Comparison of ENCODE assay signal across 21 cellular contexts in genomic region chr2:215848146-215848545, GRCh38.
DNase-seq lines count a peak whose midpoint lies in the region; ATAC-seq, FAIRE-seq and TF ChIP-seq lines count a peak whose summit lies in the region.
"Had no signal": no experiment of that assay in that cellular context is flagged by ENCODE, and none has a peak within 500 bp of the region (broad histone marks: within the 10 kb centered on the region; RNA-seq: fewer than 3 reads in every experiment).

No MANE protein-coding gene starts in this region.

- H4K20me1 ChIP-seq in astrocyte (ENCODE audit: insufficient read depth, low read length) = no peaks in the 10 kb centered on the region
- H4K20me1 ChIP-seq: BLaER1 had no signal

- ATAC-seq in heart left ventricle (no peak), Right ventricle myocardium inferior (no peak), sciatic nerve (peak; percentile 24)
- ATAC-seq: A549; CD8-positive, alpha-beta T cell; GM12878; HCT116 had no signal

- H3K27me3 Mint-ChIP-seq in astrocyte (ENCODE audit: low read depth, unreplicated experiment) = no peaks in the 10 kb centered on the region

- H3K4me3 Mint-ChIP-seq in astrocyte (ENCODE audit: unreplicated experiment) = no peak overlapping the region
- H3K4me3 Mint-ChIP-seq: CD8-positive, alpha-beta T cell; HFFc6 had no signal

- intact Hi-C loops in heart left ventricle (cut with DNase I) (no loop called here), Right ventricle myocardium inferior (cut with DNase I) (loop anchor here (10.0 kb wide), 1 partner anchor 393 kb away; no protein-coding TSS in a partner anchor), sciatic nerve (cut with DNase I) (no loop called here)

- no peak for TF ChIP-seq CTCF in heart left ventricle (IDR thresholded peaks at IDR 0.05)
- TF ChIP-seq CTCF in astrocyte (IDR thresholded peaks at IDR 0.05; ENCODE audit: insufficient read depth, low read depth, low read length) = no peak
- no peak for TF ChIP-seq CTCF in choroid plexus epithelial cell (conservative IDR thresholded peaks at IDR 0.05; ENCODE audit: low read depth, low read length)

- H3K36me3 ChIP-seq in heart left ventricle = no peaks in the 10 kb centered on the region
- H3K36me3 ChIP-seq in astrocyte (ENCODE audit: insufficient read depth, low read length) = no peaks in the 10 kb centered on the region
- H3K36me3 ChIP-seq: BLaER1 had no signal

- no peak overlapping the region for H2AFZ ChIP-seq in astrocyte (ENCODE audit: low read depth, low read length)

- H3K36me3 Mint-ChIP-seq in astrocyte (ENCODE audit: low read depth, unreplicated experiment) = peaks cover 2% of the 10 kb centered on the region
- H3K36me3 Mint-ChIP-seq: CD8-positive, alpha-beta T cell had no signal

- no peak overlapping the region for H3K4me3 ChIP-seq in heart left ventricle
- H3K4me3 ChIP-seq in astrocyte (ENCODE audit: insufficient read depth, low read depth, low read length) = no peak overlapping the region
- H3K4me3 ChIP-seq in choroid plexus epithelial cell (ENCODE audit: low read depth, low read length) = no peak overlapping the region
- H3K4me3 ChIP-seq: A549, BLaER1, GM12878 had no signal

- no peak overlapping the region for H3K4me2 ChIP-seq in astrocyte (ENCODE audit: low read length)
- H3K4me2 ChIP-seq: A549, BLaER1 had no signal

- H3K9ac ChIP-seq in astrocyte (ENCODE audit: low read length) = no peak overlapping the region
- H3K9ac ChIP-seq: BLaER1 had no signal

- peaks cover 2% of the 10 kb centered on the region for H3K9me3 Mint-ChIP-seq in astrocyte (ENCODE audit: unreplicated experiment)
- H3K9me3 Mint-ChIP-seq: HFFc6 had no signal

- H3K27ac Mint-ChIP-seq in astrocyte (ENCODE audit: unreplicated experiment) = no peak overlapping the region
- H3K27ac Mint-ChIP-seq: CD8-positive, alpha-beta T cell; HFFc6 had no signal

- DNase-seq in heart left ventricle (no peak), Right ventricle myocardium inferior (ENCODE audit: missing footprints) (no peak), astrocyte (ENCODE audit: low read depth) (no peak), choroid plexus epithelial cell (ENCODE audit: low read depth) (peak; percentile 73), sciatic nerve (ENCODE audit: low spot score) (no peak), cortex of kidney (lab: John Stamatoyannopoulos, UW) (no peak), HuH-7 (ENCODE audit: low spot score) (no peak)
- DNase-seq: Calu3; CD8-positive, alpha-beta T cell; DMS53; DND-41; EL; GOT3; H7; HFFc6 had no signal

- H3K4me1 ChIP-seq in heart left ventricle (peaks cover 0 to 51% (median 8%) of the 10 kb centered on the region in 12 donors), astrocyte (ENCODE audit: insufficient read depth, low read length) (peaks cover 31% of the 10 kb centered on the region)
- H3K4me1 ChIP-seq: BLaER1 had no signal

- no peaks in the 10 kb centered on the region for H3K27me3 ChIP-seq in heart left ventricle
- no peaks in the 10 kb centered on the region for H3K27me3 ChIP-seq in astrocyte (ENCODE audit: insufficient read depth, low read length)
- H3K27me3 ChIP-seq: BLaER1 had no signal

- no peaks in the 10 kb centered on the region for H3K79me2 ChIP-seq in astrocyte (ENCODE audit: insufficient read depth, low read length)

- no peak for FAIRE-seq in astrocyte (lab: Jason Lieb, UNC)
- FAIRE-seq: A549, GM12878 had no signal

- 55 to 78% (median 67%) methylated on average over 3 of the region's 3 CpGs for WGBS in heart left ventricle, 4 donors

- peaks cover 0 to 3% (median 0%) of the 10 kb centered on the region in 12 donors for H3K9me3 ChIP-seq in heart left ventricle
- H3K9me3 ChIP-seq in astrocyte (ENCODE audit: insufficient read depth, low read depth, low read length) = no peaks in the 10 kb centered on the region

- H3K4me1 Mint-ChIP-seq in astrocyte (ENCODE audit: low read depth, unreplicated experiment) = peaks cover 23% of the 10 kb centered on the region

- no peak for TF ChIP-seq POLR2A in heart left ventricle (IDR thresholded peaks at IDR 0.05)

- H3K27ac ChIP-seq in heart left ventricle (peak overlapping the region in 8 of 12 donors; percentile 7 to 66 (median 40)), astrocyte (ENCODE audit: low read depth, low read length) (peak overlapping the region; percentile 15)
- H3K27ac ChIP-seq: 22Rv1, A549, BLaER1, HL-60 had no signal
